In genomic region chr2:65227471-65228248, GRCh38 we compare ENCODE assay signal across 8 cellular contexts. TPM values are rescaled to one million over a fixed set of nuclear protein-coding genes. Genes with fewer than 3 reads are reported as not detected.
DNase-seq lines count a peak whose midpoint lies in the region; ATAC-seq and TF ChIP-seq lines count a peak whose summit lies in the region.

Gene ACTR2, plus strand, starts transcription at chr2:65227831. Its CDS starts 79 bp downstream, at chr2:65227910.

- H3K79me2 ChIP-seq in trophoblast cell (ENCODE audit: control insufficient read depth, insufficient read depth, low read length, poor library complexity) = peaks cover 23% of the 10 kb centered on the region

- peak; percentile 97 for TF ChIP-seq POLR2A in transverse colon (IDR thresholded peaks at IDR 0.05)

- peak within 1 kb of the TSS; percentile 91 for H2AFZ ChIP-seq in trophoblast cell (ENCODE audit: insufficient read depth, low read length, poor library complexity)

- H3K9me3 ChIP-seq in adipocyte (ENCODE audit: control insufficient read depth, low read length) (no peaks in the 10 kb centered on the region), cardiac muscle cell (ENCODE audit: low read depth) (no peaks in the 10 kb centered on the region), trophoblast cell (ENCODE audit: insufficient read depth, low read depth, low read length) (no peaks in the 10 kb centered on the region), transverse colon (no peaks in the 10 kb centered on the region)

- H3K4me2 ChIP-seq in trophoblast cell (ENCODE audit: low read length) = peak within 1 kb of the TSS; percentile 93

- peak within 1 kb of the TSS; percentile 97 for H4K8ac ChIP-seq in trophoblast cell (ENCODE audit: low read depth, low read length)

- no peak within 1 kb of the TSS for H2BK12ac ChIP-seq in trophoblast cell (ENCODE audit: low read length)

- H2BK5ac ChIP-seq in trophoblast cell (ENCODE audit: low read depth, low read length, poor library complexity) = peak within 1 kb of the TSS; percentile 95

- no peak for TF ChIP-seq EP300 in transverse colon (IDR thresholded peaks at IDR 0.05; ENCODE audit: low read depth)

- H3K4me1 ChIP-seq in adipocyte (ENCODE audit: control insufficient read depth, insufficient read depth, low read length) (peaks cover 49% of the 10 kb centered on the region), cardiac muscle cell (ENCODE audit: low read depth) (peaks cover 6% of the 10 kb centered on the region), trophoblast cell (ENCODE audit: control insufficient read depth in 1 of 2, insufficient read depth in 2 of 2, low read length in 2 of 2) (no peaks in the 10 kb centered on the region), transverse colon (peaks cover 9 to 54% (median 36%) of the 10 kb centered on the region in 4 donors)

- peaks cover 12% of the 10 kb centered on the region for H3K79me1 ChIP-seq in trophoblast cell (ENCODE audit: low read length)

- ATAC-seq in HG02798 (IDR thresholded peaks at IDR 0.05; ENCODE audit: poor library complexity, unreplicated experiment) = peak; percentile 93

- H3K18ac ChIP-seq in trophoblast cell (ENCODE audit: low read length) = peak within 1 kb of the TSS; percentile 90

- H3K4ac ChIP-seq in trophoblast cell (ENCODE audit: low read depth, low read length) = peak within 1 kb of the TSS; percentile 97

- intact Hi-C loops in transverse colon (cut with DNase I; ENCODE audit: low total_unique reads) = no loop called here

- TF ChIP-seq CTCF in GM12875 (IDR thresholded peaks at IDR 0.05; ENCODE audit: borderline replicate concordance, insufficient read depth, low read depth, low read length) (no peak), cardiac muscle cell (IDR thresholded peaks at IDR 0.05; ENCODE audit: low read depth, low read length) (no peak), transverse colon (IDR thresholded peaks at IDR 0.05) (peak in 1 of 5 experiments; percentile 17)

- H4K91ac ChIP-seq in trophoblast cell (ENCODE audit: low read depth, low read length) = peak within 1 kb of the TSS; percentile 93

- peak within 1 kb of the TSS; percentile 94 for H2AK5ac ChIP-seq in trophoblast cell (ENCODE audit: low read length)

- H3K27ac ChIP-seq in cardiac muscle cell (peak within 1 kb of the TSS; percentile 86), trophoblast cell (ENCODE audit: low read depth, low read length) (peak within 1 kb of the TSS; percentile 86), transverse colon (peak within 1 kb of the TSS; percentile 96 to 100 (median 98))

- peak; percentile 89 for DNase-seq in NCI-H1436 (lab: John Stamatoyannopoulos, UW)
- DNase-seq in T follicular helper cell (ENCODE audit: low read depth) = peak; percentile 93
- peak; percentile 98 for DNase-seq in adipocyte (ENCODE audit: low read depth)
- peak; percentile 96 to 98 for DNase-seq in cardiac muscle cell (ENCODE audit: low read depth in 1 of 2, low spot score in 1 of 2)
- peak; percentile 96 for DNase-seq in trophoblast cell
- DNase-seq in transverse colon = peak; percentile 98

- peak within 1 kb of the TSS; percentile 99 for H3K9ac ChIP-seq in adipocyte (ENCODE audit: low read length)
- H3K9ac ChIP-seq in trophoblast cell (ENCODE audit: low read length) = peak within 1 kb of the TSS; percentile 91

- in situ Hi-C loops in transverse colon (cut with MboI; ENCODE audit: low pct_ligation_motif_present in 1 of 4, low pct_unique_long_range_greater_than_20kb in 1 of 4, low sequenced_read_pairs in 3 of 4) = no loop called here

- no CpG with 5 or more reads among the region's 79 CpGs for WGBS in trophoblast cell (ENCODE audit: extremely low coverage, insufficient coverage, insufficient read length)
- WGBS in transverse colon (ENCODE audit: low coverage in 1 of 2), 2 donors = 1% methylated on average over 77 of the region's 79 CpGs; no CpG with 5 or more reads in 1 of the 2 donors

- no peak within 1 kb of the TSS for H3K23ac ChIP-seq in trophoblast cell (ENCODE audit: low read length)

- H3K27me3 ChIP-seq in adipocyte (replicated peaks; ENCODE audit: control insufficient read depth, insufficient read depth, low read length) (no peaks in the 10 kb centered on the region), cardiac muscle cell (no peaks in the 10 kb centered on the region), trophoblast cell (ENCODE audit: insufficient read depth, low read length) (no peaks in the 10 kb centered on the region), transverse colon (no peaks in the 10 kb centered on the region)

- peak within 1 kb of the TSS; percentile 85 for H4K12ac ChIP-seq in trophoblast cell (ENCODE audit: low read depth, low read length)

- peak within 1 kb of the TSS; percentile 88 for H2BK120ac ChIP-seq in trophoblast cell (ENCODE audit: insufficient read depth, low read length, poor library complexity)

- H3K36me3 ChIP-seq in adipocyte (ENCODE audit: control insufficient read depth, insufficient read depth, low read length, severe bottlenecking) (no peaks in the 10 kb centered on the region), cardiac muscle cell (no peaks in the 10 kb centered on the region), trophoblast cell (ENCODE audit: control insufficient read depth in 1 of 2, insufficient read depth in 2 of 2, low read length in 2 of 2) (peaks cover 0 to 7% of the 10 kb centered on the region in 2 experiments), transverse colon (no peaks in the 10 kb centered on the region)

- H3K14ac ChIP-seq in trophoblast cell (ENCODE audit: low read length) = peak within 1 kb of the TSS; percentile 98

- H3K4me3 ChIP-seq in GM12875 (ENCODE audit: low read depth, low read length) (peak within 1 kb of the TSS; percentile 95), adipocyte (ENCODE audit: low read length) (peak within 1 kb of the TSS; percentile 99), cardiac muscle cell (peak within 1 kb of the TSS; percentile 80), trophoblast cell (ENCODE audit: low read depth, low read length) (peak within 1 kb of the TSS; percentile 93), transverse colon (peak within 1 kb of the TSS; percentile 89 to 99 (median 98))

RNA-seq across cellular contexts. Expression of gene ACTR2, which starts in this region (rescaled TPM):
- 27.1 and 29.5 TPM in 2 replicates for total RNA-seq in cardiac muscle cell
- polyA plus RNA-seq in cardiac muscle cell = 39.3 and 62.9 TPM in 2 replicates
- 122 and 125 TPM in 2 replicates for polyA plus RNA-seq in trophoblast cell (2013)
- 100 to 1,000 TPM in 1 of 4 donors, 10 to 100 TPM in 3; 56.9 to 123 (median 81.8) TPM for total RNA-seq in transverse colon

Comparison
In these comparisons a context has a peak if more than half of its experiments do, and no peak if none do; other contexts are left out.
1. Peak in every context shown above with its lines: DNase-seq, ATAC-seq, H3K4me3 ChIP-seq and H3K27ac ChIP-seq.